ENCODE assay signal across 19 cellular contexts in the genomic region with DNA sequence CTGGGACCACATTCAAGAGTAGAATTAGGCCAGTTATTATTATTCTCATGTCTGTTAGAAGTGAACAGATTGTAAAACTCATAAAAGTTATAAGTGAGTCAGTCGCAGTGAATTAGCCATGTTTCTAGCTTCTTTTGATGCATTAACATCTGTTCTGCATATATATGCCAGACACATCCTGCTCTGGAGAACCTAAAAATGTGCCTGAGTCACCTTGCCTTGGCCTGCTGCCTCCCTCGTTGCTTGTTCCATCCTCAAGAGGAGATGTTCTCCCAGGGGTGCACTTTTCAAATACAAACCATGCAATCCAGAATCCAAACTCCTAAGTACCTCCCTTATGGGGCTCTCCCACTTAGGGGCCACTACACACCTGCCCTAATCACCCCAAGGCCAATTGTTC. TPM values are rescaled to one million over a fixed set of nuclear protein-coding genes. Genes with fewer than 3 reads are reported as not detected.
A peak's percentile ranks its signal among the peaks of the same experiment; 100 is the strongest.
DNase-seq lines count a peak whose midpoint lies in the region; ATAC-seq and TF ChIP-seq lines count a peak whose summit lies in the region.
"Had no signal": no experiment of that assay in that cellular context is flagged by ENCODE, and none has a peak within 500 bp of the region (broad histone marks: within the 10 kb centered on the region; RNA-seq: fewer than 3 reads in every experiment).

No MANE protein-coding gene starts in this region.

- intact Hi-C loops in Caco-2 (cut with micrococcal nuclease; ENCODE audit: unreplicated experiment), result loop anchor here (2.0 kb wide), 1 partner anchor 14 kb away; no protein-coding TSS in a partner anchor

- TF ChIP-seq CTCF in Caco-2 (IDR thresholded peaks at IDR 0.05; ENCODE audit: insufficient read depth in 1 of 2, low read depth in 1 of 2, low read length in 1 of 2, severe bottlenecking in 1 of 2, unreplicated experiment in 1 of 2) (no peak), fibroblast of the aortic adventitia (IDR thresholded peaks at IDR 0.05; ENCODE audit: insufficient read depth, low read length) (no peak)

- H3K4me1 ChIP-seq in Caco-2, result no peaks in the 10 kb centered on the region
- H3K4me1 ChIP-seq: A549 had no signal

- H3K9me3 ChIP-seq in Caco-2, result no peaks in the 10 kb centered on the region
- H3K9me3 ChIP-seq: A549 had no signal

- no peaks in the 10 kb centered on the region for H3K27me3 ChIP-seq in Caco-2 (replicated peaks; ENCODE audit: control insufficient read depth, insufficient read depth, low read length)

- no peaks in the 10 kb centered on the region for H3K36me3 Mint-ChIP-seq in Caco-2 (ENCODE audit: insufficient read depth, unreplicated experiment)
- no peaks in the 10 kb centered on the region for H3K36me3 Mint-ChIP-seq in activated T-cell treated with anti-CD3 and anti-CD28 coated beads, Interleukin-2, amount 50 U/mL, for 4 hours (ENCODE audit: insufficient read depth)
- H3K36me3 Mint-ChIP-seq: CD4-positive, CD25-positive, alpha-beta regulatory T cell had no signal

- no peak for ATAC-seq in activated T-cell treated with anti-CD3 and anti-CD28 coated beads, Interleukin-2, amount 50 U/mL, for 4 hours
- ATAC-seq: A549, Panc1, SK-N-SH treated with all-trans-retinoic acid at 6 μM for 48 hours had no signal

- POLR2A ChIA-PET in Caco-2 (lab: Charles Lee), result no interaction called here

- no peaks in the 10 kb centered on the region for H3K9me3 Mint-ChIP-seq in Caco-2 (ENCODE audit: unreplicated experiment)
- no peaks in the 10 kb centered on the region for H3K9me3 Mint-ChIP-seq in activated T-cell treated with anti-CD3 and anti-CD28 coated beads, Interleukin-2, amount 50 U/mL, for 4 hours
- H3K9me3 Mint-ChIP-seq: CD4-positive, CD25-positive, alpha-beta regulatory T cell; T-helper 1 cell treated with Interleukin-12 subunit alpha and Interleukin-12 subunit beta and Interleukin-4 antibody, amounts not matched to agents 30 μg/mL and 1 μg/mL, for 36 hours had no signal

- no TSS peak for BruUV-seq in Caco-2 (replicated peaks; lab: Mats Ljungman, UMichigan)

- H3K27ac Mint-ChIP-seq in Caco-2 (ENCODE audit: unreplicated experiment), result peak overlapping the region; percentile 11
- H3K27ac Mint-ChIP-seq: CD4-positive, CD25-positive, alpha-beta regulatory T cell; T-helper 1 cell treated with Interleukin-12 subunit alpha and Interleukin-12 subunit beta and Interleukin-4 antibody, amounts not matched to agents 30 μg/mL and 1 μg/mL, for 36 hours had no signal

- H3K4me3 Mint-ChIP-seq in Caco-2 (ENCODE audit: unreplicated experiment), result no peak overlapping the region
- no peak overlapping the region for H3K4me3 Mint-ChIP-seq in activated T-cell treated with anti-CD3 and anti-CD28 coated beads, Interleukin-2, amount 50 U/mL, for 4 hours
- H3K4me3 Mint-ChIP-seq: CD4-positive, CD25-positive, alpha-beta regulatory T cell; T-helper 1 cell treated with Interleukin-12 subunit alpha and Interleukin-12 subunit beta and Interleukin-4 antibody, amounts not matched to agents 30 μg/mL and 1 μg/mL, for 36 hours had no signal

- H3K4me3 ChIP-seq in Caco-2 (ENCODE audit: low read depth, low read length) (no peak overlapping the region), fibroblast of the aortic adventitia (ENCODE audit: low read depth, low read length) (no peak overlapping the region)
- H3K4me3 ChIP-seq: A549 had no signal

- no peaks in the 10 kb centered on the region for H3K36me3 ChIP-seq in Caco-2 (ENCODE audit: control insufficient read depth, insufficient read depth, low read length)

- H3K4me1 Mint-ChIP-seq in Caco-2 (ENCODE audit: low read depth, unreplicated experiment), result peaks cover 8% of the 10 kb centered on the region
- H3K4me1 Mint-ChIP-seq in activated T-cell treated with anti-CD3 and anti-CD28 coated beads, Interleukin-2, amount 50 U/mL, for 4 hours (ENCODE audit: low read depth), result no peaks in the 10 kb centered on the region
- H3K4me1 Mint-ChIP-seq: CD4-positive, CD25-positive, alpha-beta regulatory T cell had no signal

- no peaks in the 10 kb centered on the region for H3K27me3 Mint-ChIP-seq in Caco-2 (ENCODE audit: insufficient read depth, unreplicated experiment)
- H3K27me3 Mint-ChIP-seq in activated T-cell treated with anti-CD3 and anti-CD28 coated beads, Interleukin-2, amount 50 U/mL, for 4 hours (ENCODE audit: low read depth), result no peaks in the 10 kb centered on the region
- H3K27me3 Mint-ChIP-seq: CD4-positive, CD25-positive, alpha-beta regulatory T cell had no signal

- CTCF ChIA-PET in Caco-2 (lab: Charles Lee), result no interaction called here

- DNase-seq in Caco-2, result no peak
- DNase-seq in HCEC 1CT, result peak; percentile 15
- peak; percentile 82 for DNase-seq in NCI-H446 treated with DMSO at 0.1 percent for 48 hours (lab: John Stamatoyannopoulos, UW)
- peak; percentile 25 for DNase-seq in fibroblast of the aortic adventitia (ENCODE audit: low read depth)
- no peak for DNase-seq in NCI-H1436 treated with DMSO at 0.1 percent for 48 hours (lab: John Stamatoyannopoulos, UW)
- no peak for DNase-seq in Ammon's horn (ENCODE audit: low spot score)
- DNase-seq in activated T-cell treated with anti-CD3 and anti-CD28 coated beads, Interleukin-2, amount 50 U/mL, for 4 hours, result no peak
- DNase-seq in cerebellar cortex (ENCODE audit: low spot score), result no peak
- DNase-seq: AML-193; Calu3; CD4-positive, CD25-positive, alpha-beta regulatory T cell; DND-41; NCI-H187; NCI-H2171 treated with DMSO at 0.1 percent for 48 hours; NCI-H526 treated with DMSO at 0.1 percent for 48 hours had no signal

RNA-seq across cellular contexts. Expression of gene TSPAN12, which starts 14.8 kb away (rescaled TPM):
- total RNA-seq in Caco-2 (2022), result 2.9 and 4.1 TPM in 2 replicates
- total RNA-seq in fibroblast of the aortic adventitia (ENCODE audit: low replicate concordance), result 1.5 and 5.6 TPM in 2 replicates
- under 1 TPM in 2 of 3 donors, not detected in 1; 0.14 to 0.20 TPM for total RNA-seq in activated T-cell treated with anti-CD3 and anti-CD28 coated beads, Interleukin-2, amount 50 U/mL, for 4 hours
- total RNA-seq: CD4-positive, CD25-positive, alpha-beta regulatory T cell had no signal

Comparison
In these comparisons a context has a peak if more than half of its experiments do, and no peak if none do; other contexts are left out.
1. DNase-seq: peak in HCEC 1CT (single experiment), NCI-H446 treated with DMSO at 0.1 percent for 48 hours (single experiment) and fibroblast of the aortic adventitia (single experiment); none in Caco-2 (0 of 2), NCI-H1436 treated with DMSO at 0.1 percent for 48 hours (single experiment), Ammon's horn (single experiment), activated T-cell treated with anti-CD3 and anti-CD28 coated beads, Interleukin-2, amount 50 U/mL, for 4 hours (single experiment) and cerebellar cortex (single experiment).